ENCODE assay signal across 21 cellular contexts in genomic region chr3:50003216-50003615, GRCh38.
"Had no signal": no experiment of that assay in that cellular context is flagged by ENCODE, and none has a peak within 500 bp of the region (broad histone marks: within the 10 kb centered on the region; RNA-seq: fewer than 3 reads in every experiment).

No MANE protein-coding gene starts in this region.

- H3K9me3 ChIP-seq: mucosa of descending colon, sigmoid colon, upper lobe of right lung had no signal

- H3K27ac ChIP-seq: sigmoid colon, upper lobe of right lung, WERI-Rb-1 had no signal

- H3K4me3 ChIP-seq: mucosa of descending colon, sigmoid colon, upper lobe of right lung had no signal

- DNase-seq: activated CD4-positive, alpha-beta T cell treated with anti-CD3 and anti-CD28 coated beads for 4 hours; activated CD8-positive, alpha-beta memory T cell treated with anti-CD3 and anti-CD28 coated beads, Interleukin-2, amount 50 U/mL, for 4 hours; activated CD8-positive, alpha-beta T cell treated with anti-CD3 and anti-CD28 coated beads for 36 hours; activated T-cell treated with anti-CD3 and anti-CD28 coated beads, Interleukin-2, amount 50 U/mL, for 72 hours; aorta; central memory CD4-positive, alpha-beta T cell; cortex of kidney; effector memory CD4-positive, alpha-beta T cell; foreskin melanocyte; head of caudate nucleus; left colon; mucosa of descending colon; natural killer cell; occipital lobe; sigmoid colon; stimulated activated CD4-positive, alpha-beta T cell treated with anti-CD3 and anti-CD28 coated beads, Interleukin-2, amount 100 ng/mL, for 48 hours; stimulated activated naive CD4-positive, alpha-beta T cell treated with Interleukin-2 at 50 U/mL for 16 hours; T-cell; T1000; upper lobe of right lung; WERI-Rb-1 had no signal

- H3K27me3 ChIP-seq: sigmoid colon, upper lobe of right lung had no signal

- H3K4me1 ChIP-seq: sigmoid colon, upper lobe of right lung had no signal
